In genomic region chr3:185699927-185700326, GRCh38 we compare ENCODE assay signal across 17 cellular contexts.
DNase-seq lines count a peak whose midpoint lies in the region; TF ChIP-seq lines count a peak whose summit lies in the region.
"Had no signal": no experiment of that assay in that cellular context is flagged by ENCODE, and none has a peak within 500 bp of the region (broad histone marks: within the 10 kb centered on the region; RNA-seq: fewer than 3 reads in every experiment).

No MANE protein-coding gene starts in this region.

- H3K27ac ChIP-seq in BLaER1 (0 out of 2 replicates have a peak overlapping the region, but pooled peaks have one; percentile 4), esophagus muscularis mucosa (replicated peaks in 1 of 4) (no peak overlapping the region), vagina (no peak overlapping the region)
- H3K27ac ChIP-seq in BLaER1 treated with 17β-estradiol and CSF1 and Interleukin-3, amounts not matched to agents 10 nM and 100 nM: no peak overlapping the region

- no peaks in the 10 kb centered on the region for H4K20me1 ChIP-seq in BLaER1
- H4K20me1 ChIP-seq in BLaER1 treated with 17β-estradiol and CSF1 and Interleukin-3, amounts not matched to agents 10 nM and 100 nM: no peaks in the 10 kb centered on the region

- H3K4me1 ChIP-seq in BLaER1: peaks cover 52% of the 10 kb centered on the region
- peaks cover 18 to 53% (median 29%) of the 10 kb centered on the region in 10 experiments for H3K4me1 ChIP-seq in BLaER1 treated with 17β-estradiol and CSF1 and Interleukin-3, amounts not matched to agents 10 nM and 100 nM
- H3K4me1 ChIP-seq in esophagus muscularis mucosa: no peaks in the 10 kb centered on the region
- H3K4me1 ChIP-seq in vagina: no peaks in the 10 kb centered on the region

- WGBS in esophagus muscularis mucosa: 53% methylated on average over 2 of the region's 2 CpGs

- H3K4me2 ChIP-seq in BLaER1: peak overlapping the region; percentile 84
- peak overlapping the region in 6 of 11 experiments; percentile 7 to 95 (median 40); a peak in 11 of 22 replicates for H3K4me2 ChIP-seq in BLaER1 treated with 17β-estradiol and CSF1 and Interleukin-3, amounts not matched to agents 10 nM and 100 nM

- H3K9me3 ChIP-seq in BLaER1: no peaks in the 10 kb centered on the region
- H3K9me3 ChIP-seq in BLaER1 treated with 17β-estradiol and CSF1 and Interleukin-3, amounts not matched to agents 10 nM and 100 nM (replicated peaks in 1 of 11): peaks cover 0 to 9% (median 0%) of the 10 kb centered on the region in 11 experiments; a peak in 2 of 22 replicates
- H3K9me3 ChIP-seq in esophagus muscularis mucosa: no peaks in the 10 kb centered on the region
- no peaks in the 10 kb centered on the region for H3K9me3 ChIP-seq in vagina
- H3K9me3 ChIP-seq: BE2C had no signal

- intact Hi-C loops in esophagus muscularis mucosa (cut with DNase I) (no loop called here), vagina (cut with DNase I) (no loop called here)

- DNase-seq in astrocyte of the hippocampus (ENCODE audit: low read depth, low spot score): peak; percentile 48
- DNase-seq in esophagus muscularis mucosa (ENCODE audit: extremely low spot score): peak; percentile 24
- no peak for DNase-seq in superior temporal gyrus (ENCODE audit: extremely low spot score)
- DNase-seq in vagina (ENCODE audit: extremely low spot score in 2 of 2): no peak
- DNase-seq in NCI-H1436 (lab: John Stamatoyannopoulos, UW): no peak
- no peak for DNase-seq in NCI-H2196 (lab: John Stamatoyannopoulos, UW; ENCODE audit: unreplicated experiment)
- DNase-seq: ACHN; BE2C; CD4-positive, alpha-beta memory T cell; DMS79 treated with DMSO at 0.1 percent for 48 hours; GOT3; H7; HFFc6; IMR-90 had no signal

- H3K36me3 ChIP-seq in BLaER1: no peaks in the 10 kb centered on the region
- no peaks in the 10 kb centered on the region for H3K36me3 ChIP-seq in BLaER1 treated with 17β-estradiol and CSF1 and Interleukin-3, amounts not matched to agents 10 nM and 100 nM
- H3K36me3 ChIP-seq in esophagus muscularis mucosa: no peaks in the 10 kb centered on the region
- H3K36me3 ChIP-seq in vagina: no peaks in the 10 kb centered on the region
- H3K36me3 ChIP-seq: BE2C had no signal

- H3K27me3 ChIP-seq in BLaER1 (no peaks in the 10 kb centered on the region), esophagus muscularis mucosa (peaks cover 0 to 21% (median 2%) of the 10 kb centered on the region in 4 donors), vagina (no peaks in the 10 kb centered on the region)
- no peaks in the 10 kb centered on the region for H3K27me3 ChIP-seq in BLaER1 treated with 17β-estradiol and CSF1 and Interleukin-3, amounts not matched to agents 10 nM and 100 nM

- TF ChIP-seq CTCF in esophagus muscularis mucosa (IDR thresholded peaks at IDR 0.05) (no peak), vagina (IDR thresholded peaks at IDR 0.05) (no peak)

- TF ChIP-seq EP300 in esophagus muscularis mucosa (IDR thresholded peaks at IDR 0.05): no peak

- H3K4me3 ChIP-seq in BLaER1 (no peak overlapping the region), esophagus muscularis mucosa (no peak overlapping the region), vagina (no peak overlapping the region)
- no peak overlapping the region for H3K4me3 ChIP-seq in BLaER1 treated with 17β-estradiol and CSF1 and Interleukin-3, amounts not matched to agents 10 nM and 100 nM
- H3K4me3 ChIP-seq: K562 had no signal

- H3K9ac ChIP-seq in BLaER1: no peak overlapping the region
- H3K9ac ChIP-seq in BLaER1 treated with 17β-estradiol and CSF1 and Interleukin-3, amounts not matched to agents 10 nM and 100 nM: no peak overlapping the region

- TF ChIP-seq POLR2A in esophagus muscularis mucosa (IDR thresholded peaks at IDR 0.05; ENCODE audit: low read depth): no peak
- no peak for TF ChIP-seq POLR2A in vagina (IDR thresholded peaks at IDR 0.05)

Comparison
In these comparisons a context has a peak if more than half of its experiments do, and no peak if none do; other contexts are left out.
1. DNase-seq: peak in astrocyte of the hippocampus (single experiment) and esophagus muscularis mucosa (single experiment); none in superior temporal gyrus (single experiment), vagina (0 of 2), NCI-H1436 (single experiment) and NCI-H2196 (single experiment).